In genomic region chr6:55011034-55011433, GRCh38 we compare ENCODE assay signal across 2 cellular contexts.
TF ChIP-seq lines count a peak whose summit lies in the region.

No MANE protein-coding gene starts in this region.

TF ChIP-seq in H1, 55 proteins besides CTCF, POLR2A, EP300 and RAD21:
- TF ChIP-seq HDAC6 (IDR thresholded peaks at IDR 0.05; ENCODE audit: low read depth, low read length) (no peak), CHD1 (IDR thresholded peaks at IDR 0.05; ENCODE audit: low read depth, low read length) (no peak), TBP (IDR thresholded peaks at IDR 0.05; ENCODE audit: low read depth, low read length) (no peak), BRCA1 (IDR thresholded peaks at IDR 0.05; ENCODE audit: low read depth, low read length) (no peak), MAX (IDR thresholded peaks at IDR 0.05) (no peak), CHD2 (IDR thresholded peaks at IDR 0.05; ENCODE audit: low read length) (no peak), ATF2 (IDR thresholded peaks at IDR 0.05; ENCODE audit: low read length) (no peak), SIRT6 (IDR thresholded peaks at IDR 0.05; ENCODE audit: low read length) (no peak)

TF ChIP-seq in HEK293T, 16 proteins besides CTCF, POLR2A, EP300 and RAD21:
- no peak for TF ChIP-seq PKNOX1 (IDR thresholded peaks at IDR 0.05)
- no peak for TF ChIP-seq ZNF384 (IDR thresholded peaks at IDR 0.05)
- no peak for TF ChIP-seq SP1 (IDR thresholded peaks at IDR 0.05)
- no peak for TF ChIP-seq LEF1 (IDR thresholded peaks at IDR 0.05; ENCODE audit: borderline replicate concordance)
- TF ChIP-seq FOXA1 (IDR thresholded peaks at IDR 0.05): no peak
- no peak for TF ChIP-seq ARNT (IDR thresholded peaks at IDR 0.05)
- TF ChIP-seq BHLHE40 (IDR thresholded peaks at IDR 0.05; ENCODE audit: borderline replicate concordance): no peak
- TF ChIP-seq HDGF (IDR thresholded peaks at IDR 0.05; ENCODE audit: borderline replicate concordance): no peak
- no peak for TF ChIP-seq FOXM1 (IDR thresholded peaks at IDR 0.05; ENCODE audit: borderline replicate concordance)
- no peak for TF ChIP-seq L3MBTL2 (conservative IDR thresholded peaks at IDR 0.05)
- TF ChIP-seq FOXK2 (IDR thresholded peaks at IDR 0.05): no peak
- no peak for TF ChIP-seq NFRKB (IDR thresholded peaks at IDR 0.05)
- no peak for TF ChIP-seq SUZ12 (IDR thresholded peaks at IDR 0.05)
- TF ChIP-seq ELF4 (IDR thresholded peaks at IDR 0.05): no peak
- no peak for TF ChIP-seq CTBP1 (IDR thresholded peaks at IDR 0.05; ENCODE audit: borderline replicate concordance)
